Comparison of ENCODE assay signal across 1 cellular context in genomic region chr6:111586554-111586953, GRCh38.
TF ChIP-seq lines count a peak whose summit lies in the region.

No MANE protein-coding gene starts in this region.

TF ChIP-seq in IMR-90, 13 proteins besides CTCF, POLR2A, EP300 and RAD21:
- TF ChIP-seq USF2 (IDR thresholded peaks at IDR 0.05; ENCODE audit: low read depth, low read length) = no peak
- TF ChIP-seq RCOR1 (IDR thresholded peaks at IDR 0.05; ENCODE audit: insufficient replicate concordance, low read length) = no peak
- TF ChIP-seq MAZ (IDR thresholded peaks at IDR 0.05; ENCODE audit: borderline replicate concordance, low read depth, low read length) = no peak
- no peak for TF ChIP-seq BHLHE40 (IDR thresholded peaks at IDR 0.05; ENCODE audit: low read depth, low read length)
- TF ChIP-seq CHD1 (IDR thresholded peaks at IDR 0.05; ENCODE audit: low read depth, low read length) = no peak
- TF ChIP-seq MXI1 (IDR thresholded peaks at IDR 0.05; ENCODE audit: borderline replicate concordance, low read depth, low read length) = no peak
- no peak for TF ChIP-seq NFE2L2 (IDR thresholded peaks at IDR 0.05; ENCODE audit: low read depth, low read length)
- no peak for TF ChIP-seq ELK1 (IDR thresholded peaks at IDR 0.05; ENCODE audit: borderline replicate concordance, low read depth, low read length)
- TF ChIP-seq CEBPB (IDR thresholded peaks at IDR 0.05; ENCODE audit: low read depth, low read length) = no peak
- TF ChIP-seq FOS (IDR thresholded peaks at IDR 0.05; ENCODE audit: low read depth, low read length) = no peak
- no peak for TF ChIP-seq MAFK (IDR thresholded peaks at IDR 0.05; ENCODE audit: low read depth, low read length)
- no peak for TF ChIP-seq RFX5 (IDR thresholded peaks at IDR 0.05; ENCODE audit: low read depth, low read length)
- TF ChIP-seq SMC3 (IDR thresholded peaks at IDR 0.05; ENCODE audit: low read depth, low read length) = no peak
